ENCODE assay signal across 8 cellular contexts in the genomic region with DNA sequence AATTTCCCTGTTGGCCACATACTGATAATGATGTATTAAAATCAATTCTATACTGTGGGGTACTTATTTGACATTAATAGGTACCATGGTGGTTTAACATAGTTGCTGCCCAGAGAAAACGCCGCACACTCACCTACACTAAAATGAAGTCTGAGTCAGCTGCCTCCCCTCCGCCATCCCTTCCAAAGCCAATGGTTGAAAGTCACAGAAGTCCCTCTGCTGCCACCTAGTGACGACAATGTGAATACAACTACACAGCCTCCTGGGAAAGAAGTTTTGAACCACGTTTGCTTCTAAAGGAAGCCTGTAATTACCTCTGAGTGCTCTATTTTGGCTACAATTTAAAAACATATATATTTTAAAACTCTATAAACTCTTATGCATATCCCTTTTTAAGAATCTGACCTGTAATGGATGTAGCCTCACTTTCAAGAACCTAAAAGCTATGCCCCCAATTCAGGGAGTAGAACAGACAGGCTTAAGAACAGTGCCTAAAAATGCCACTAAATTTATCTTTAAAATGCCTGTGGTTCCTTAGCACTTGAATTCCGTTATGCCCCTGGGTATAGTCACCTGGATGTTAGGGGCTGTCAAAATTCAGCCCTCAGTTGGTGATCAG. TPM values are rescaled to one million over a fixed set of nuclear protein-coding genes. Genes with fewer than 3 reads are reported as not detected.
DNase-seq lines count a peak whose midpoint lies in the region; ATAC-seq and TF ChIP-seq lines count a peak whose summit lies in the region.

No MANE protein-coding gene starts in this region.

- H3K4me3 Mint-ChIP-seq in activated CD4-positive, alpha-beta T cell treated with anti-CD3 and anti-CD28 coated beads, Interleukin-2, amount 10 ng/mL, durations not matched to agents 7 days and 5 days = no peak overlapping the region

- H3K27ac Mint-ChIP-seq in activated CD4-positive, alpha-beta T cell treated with anti-CD3 and anti-CD28 coated beads, Interleukin-2, amount 10 ng/mL, durations not matched to agents 7 days and 5 days = no peak overlapping the region

- H3K36me3 ChIP-seq in ACC112 (ENCODE audit: insufficient read depth, low read length) (no peaks in the 10 kb centered on the region), lower lobe of right lung (no peaks in the 10 kb centered on the region)

- POLR2A ChIA-PET in activated CD4-positive, alpha-beta T cell treated with anti-CD3 and anti-CD28 coated beads, Interleukin-2, amount 10 ng/mL, durations not matched to agents 7 days and 5 days (lab: Charles Lee) = no interaction called here

- H2AFZ ChIP-seq in ACC112 (ENCODE audit: low read length, unreplicated experiment) = peak overlapping the region; percentile 35

- intact Hi-C loops in lower lobe of right lung (cut with DNase I) = no loop called here

- H3K9me3 Mint-ChIP-seq in activated CD4-positive, alpha-beta T cell treated with anti-CD3 and anti-CD28 coated beads, Interleukin-2, amount 10 ng/mL, durations not matched to agents 7 days and 5 days = no peaks in the 10 kb centered on the region

- peaks cover 7% of the 10 kb centered on the region for H3K4me1 Mint-ChIP-seq in activated CD4-positive, alpha-beta T cell treated with anti-CD3 and anti-CD28 coated beads, Interleukin-2, amount 10 ng/mL, durations not matched to agents 7 days and 5 days

- H3K9me3 ChIP-seq in lower lobe of right lung = no peaks in the 10 kb centered on the region

- CTCF ChIA-PET in activated CD4-positive, alpha-beta T cell treated with anti-CD3 and anti-CD28 coated beads, Interleukin-2, amount 10 ng/mL, durations not matched to agents 7 days and 5 days (lab: Charles Lee) = interaction anchor here (0.7 to 2.3 kb wide), 16 partner anchors 16 to 867 kb away, joined by 3 to 20 read pairs (median 3); a partner anchor contains a TSS

- peak; percentile 86 for TF ChIP-seq CTCF in lower lobe of right lung (IDR thresholded peaks at IDR 0.05)

- H3K27me3 Mint-ChIP-seq in activated CD4-positive, alpha-beta T cell treated with anti-CD3 and anti-CD28 coated beads, Interleukin-2, amount 10 ng/mL, durations not matched to agents 7 days and 5 days = peaks cover 10% of the 10 kb centered on the region

- H3K79me2 ChIP-seq in ACC112 (ENCODE audit: control insufficient read depth, insufficient read depth, low read length, unreplicated experiment) = no peaks in the 10 kb centered on the region

- H3K4me1 ChIP-seq in ACC112 (ENCODE audit: control insufficient read depth, insufficient read depth, low read length, unreplicated experiment) = no peaks in the 10 kb centered on the region
- H3K4me1 ChIP-seq in lower lobe of right lung = no peaks in the 10 kb centered on the region

- ATAC-seq in GM18867 (IDR thresholded peaks at IDR 0.05; ENCODE audit: unreplicated experiment) (peak; percentile 86), HG03521 (IDR thresholded peaks at IDR 0.05; ENCODE audit: unreplicated experiment) (peak; percentile 61), lower lobe of right lung (peak; percentile 88 to 92)

- no peaks in the 10 kb centered on the region for H3K36me3 Mint-ChIP-seq in activated CD4-positive, alpha-beta T cell treated with anti-CD3 and anti-CD28 coated beads, Interleukin-2, amount 10 ng/mL, durations not matched to agents 7 days and 5 days (ENCODE audit: low read depth)

- H3K27ac ChIP-seq in ACC112 (ENCODE audit: low read depth, low read length) (no peak overlapping the region), lower lobe of right lung (no peak overlapping the region)

- DNase-seq in NCI-H748 (lab: John Stamatoyannopoulos, UW; ENCODE audit: unreplicated experiment) (peak; percentile 80), dermis microvascular lymphatic vessel endothelial cell (ENCODE audit: low read depth in 2 of 2) (peak; percentile 74 to 87), lower lobe of right lung (no peak)
- peak; percentile 88 for DNase-seq in activated CD4-positive, alpha-beta T cell treated with anti-CD3 and anti-CD28 coated beads, Interleukin-2, amount 10 ng/mL, durations not matched to agents 7 days and 5 days
- peak; percentile 63 to 76 (median 74) for DNase-seq in stimulated activated CD4-positive, alpha-beta T cell treated with anti-CD3 and anti-CD28 coated beads, TNF-alpha, amount 100 ng/mL, for 48 hours (ENCODE audit: low read depth in 3 of 3)

- H3K27me3 ChIP-seq in ACC112 (ENCODE audit: insufficient read depth, low read length) (no peaks in the 10 kb centered on the region), lower lobe of right lung (ENCODE audit: low read depth) (no peaks in the 10 kb centered on the region)

- H3K4me3 ChIP-seq in ACC112 (ENCODE audit: low read depth, low read length) (no peak overlapping the region), lower lobe of right lung (no peak overlapping the region)

RNA-seq across cellular contexts. Expression of a gene that starts 20.6 kb away (rescaled TPM):
- total RNA-seq in activated CD4-positive, alpha-beta T cell treated with anti-CD3 and anti-CD28 coated beads, Interleukin-2, amount 10 ng/mL, durations not matched to agents 7 days and 5 days = 10 to 100 TPM; 25.8 to 26.3 TPM
- 66.6 and 67.4 TPM in 2 replicates for total RNA-seq in dermis microvascular lymphatic vessel endothelial cell
- 40.2 TPM for total RNA-seq in lower lobe of right lung
